Comparison of ENCODE assay signal across 25 cellular contexts in the genomic region with DNA sequence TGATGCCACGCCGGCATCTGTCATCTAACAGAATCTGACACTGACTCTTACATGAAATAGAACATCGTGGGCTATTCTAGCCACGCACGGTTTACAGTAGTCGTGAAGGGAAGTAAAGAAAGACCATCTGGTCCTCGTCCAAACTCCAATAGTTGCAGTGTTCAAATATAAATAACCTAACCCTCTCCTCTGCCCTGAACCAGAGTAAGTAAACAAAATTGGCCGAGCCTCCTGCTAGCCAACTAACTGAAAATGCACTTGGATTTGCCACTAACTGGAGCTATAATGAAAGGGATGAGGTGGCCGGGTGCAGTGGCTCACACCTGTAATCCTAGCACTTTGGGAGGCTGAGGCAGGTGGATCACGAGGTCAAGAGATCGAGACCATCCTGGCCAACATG. TPM values are rescaled to one million over a fixed set of nuclear protein-coding genes. Genes with fewer than 3 reads are reported as not detected.
DNase-seq lines count a peak whose midpoint lies in the region; TF ChIP-seq lines count a peak whose summit lies in the region.
"Had no signal": no experiment of that assay in that cellular context is flagged by ENCODE, and none has a peak within 500 bp of the region (broad histone marks: within the 10 kb centered on the region; RNA-seq: fewer than 3 reads in every experiment).

No MANE protein-coding gene starts in this region.

- H3K4me1 ChIP-seq in CD8-positive, alpha-beta memory T cell (ENCODE audit: insufficient read depth, low read length), result peaks cover 21% of the 10 kb centered on the region
- no peaks in the 10 kb centered on the region for H3K4me1 ChIP-seq in mesenchymal stem cell (ENCODE audit: control insufficient read depth, insufficient read depth, low read depth, low read length)
- H3K4me1 ChIP-seq in endodermal cell (ENCODE audit: control insufficient read depth, insufficient read depth, low read length), result no peaks in the 10 kb centered on the region
- H3K4me1 ChIP-seq: adrenal gland had no signal

- peaks cover 81% of the 10 kb centered on the region for H3K36me3 ChIP-seq in CD8-positive, alpha-beta memory T cell (ENCODE audit: insufficient read depth, low read length)
- H3K36me3 ChIP-seq in mesenchymal stem cell (ENCODE audit: control insufficient read depth in 1 of 2, insufficient read depth in 2 of 2, low read depth in 1 of 2, low read length in 2 of 2) (peaks cover 39 to 86% of the 10 kb centered on the region in 2 experiments), endodermal cell (ENCODE audit: control insufficient read depth, insufficient read depth, low read length) (peaks cover 90% of the 10 kb centered on the region)

- no peak overlapping the region for H3K4me3 ChIP-seq in CD8-positive, alpha-beta memory T cell (ENCODE audit: low read length)
- H3K4me3 ChIP-seq in mesenchymal stem cell (ENCODE audit: insufficient read depth in 1 of 2, low read depth in 1 of 2, low read length in 2 of 2) (no peak overlapping the region), endodermal cell (ENCODE audit: low read length) (no peak overlapping the region)
- H3K4me3 ChIP-seq: adrenal gland, thoracic aorta had no signal

- no peaks in the 10 kb centered on the region for H3K9me3 Mint-ChIP-seq in activated naive CD4-positive, alpha-beta T cell treated with anti-CD3 and anti-CD28 coated beads, Interleukin-2, amount 10 ng/mL, durations not matched to agents 7 days and 5 days
- no peaks in the 10 kb centered on the region for H3K9me3 Mint-ChIP-seq in CD8-positive, alpha-beta memory T cell
- H3K9me3 Mint-ChIP-seq in activated CD4-positive, alpha-beta memory T cell treated with anti-CD3 and anti-CD28 coated beads, Interleukin-2, amount 10 ng/mL, durations not matched to agents 7 days and 5 days, result no peaks in the 10 kb centered on the region
- H3K9me3 Mint-ChIP-seq in endodermal cell, result no peaks in the 10 kb centered on the region
- H3K9me3 Mint-ChIP-seq: CD14-positive monocyte; memory B cell; stimulated activated naive CD8-positive, alpha-beta T cell treated with anti-CD3 and anti-CD28 coated beads, Interleukin-15, Interleukin-2, amounts not matched to agents 100 ng/mL and 50 ng/mL, for 24 hours had no signal

- H3K9ac ChIP-seq in mesenchymal stem cell (ENCODE audit: low read length), result no peak overlapping the region
- no peak overlapping the region for H3K9ac ChIP-seq in endodermal cell (ENCODE audit: extremely low read depth, low read length, poor library complexity, severe bottlenecking)

- no peak overlapping the region for H3K14ac ChIP-seq in mesenchymal stem cell (ENCODE audit: low read length in 2 of 2)

- CTCF ChIA-PET in activated naive CD4-positive, alpha-beta T cell treated with anti-CD3 and anti-CD28 coated beads, Interleukin-2, amount 10 ng/mL, durations not matched to agents 7 days and 5 days (lab: Charles Lee), result interaction anchor here (1.5 to 9.0 kb wide), 2 partner anchors 11 to 48 kb away, joined by 4 to 53 read pairs; no protein-coding TSS in a partner anchor
- CTCF ChIA-PET in CD8-positive, alpha-beta memory T cell (lab: Charles Lee), result interaction anchor here (2.6 to 3.5 kb wide), 2 partner anchors 10 to 49 kb away, joined by 9 to 11 read pairs; no protein-coding TSS in a partner anchor
- CTCF ChIA-PET in activated CD4-positive, alpha-beta memory T cell treated with anti-CD3 and anti-CD28 coated beads, Interleukin-2, amount 10 ng/mL, durations not matched to agents 7 days and 5 days (lab: Charles Lee), result interaction anchor here (1.3 to 2.6 kb wide), 5 partner anchors 10 to 179 kb away, joined by 3 to 17 read pairs (median 6); no protein-coding TSS in a partner anchor

- H3K9me3 ChIP-seq in CD8-positive, alpha-beta memory T cell (ENCODE audit: low read length), result no peaks in the 10 kb centered on the region
- H3K9me3 ChIP-seq in mesenchymal stem cell (ENCODE audit: control insufficient read depth, low read length), result no peaks in the 10 kb centered on the region
- no peaks in the 10 kb centered on the region for H3K9me3 ChIP-seq in endodermal cell (ENCODE audit: control insufficient read depth, low read length)
- H3K9me3 ChIP-seq: adrenal gland, thoracic aorta had no signal

- peaks cover 87% of the 10 kb centered on the region for H3K36me3 Mint-ChIP-seq in activated naive CD4-positive, alpha-beta T cell treated with anti-CD3 and anti-CD28 coated beads, Interleukin-2, amount 10 ng/mL, durations not matched to agents 7 days and 5 days
- peaks cover 24 to 91% (median 48%) of the 10 kb centered on the region in 3 donors for H3K36me3 Mint-ChIP-seq in CD8-positive, alpha-beta memory T cell
- H3K36me3 Mint-ChIP-seq in activated CD4-positive, alpha-beta memory T cell treated with anti-CD3 and anti-CD28 coated beads, Interleukin-2, amount 10 ng/mL, durations not matched to agents 7 days and 5 days (ENCODE audit: low read depth), result peaks cover 93% of the 10 kb centered on the region
- peaks cover 82% of the 10 kb centered on the region for H3K36me3 Mint-ChIP-seq in endodermal cell (ENCODE audit: low read depth)

- no peak overlapping the region for H3K27ac ChIP-seq in CD8-positive, alpha-beta memory T cell (ENCODE audit: low read depth, low read length)
- H3K27ac ChIP-seq in mesenchymal stem cell (ENCODE audit: low read length, poor library complexity, severe bottlenecking) (no peak overlapping the region), endodermal cell (ENCODE audit: low read depth, low read length) (no peak overlapping the region)
- H3K27ac ChIP-seq: adrenal gland, thoracic aorta had no signal

- no peak overlapping the region for H3K18ac ChIP-seq in mesenchymal stem cell (ENCODE audit: low read depth in 1 of 2, low read length in 2 of 2)

- H3K4ac ChIP-seq in mesenchymal stem cell (ENCODE audit: low read depth in 1 of 2, low read length in 2 of 2), result no peak overlapping the region

- no peak overlapping the region for H2BK5ac ChIP-seq in mesenchymal stem cell (ENCODE audit: low read depth, low read length, poor library complexity, severe bottlenecking)

- H2AK5ac ChIP-seq in mesenchymal stem cell (ENCODE audit: low read length, severe bottlenecking), result no peak overlapping the region

- H3K27ac Mint-ChIP-seq in activated naive CD4-positive, alpha-beta T cell treated with anti-CD3 and anti-CD28 coated beads, Interleukin-2, amount 10 ng/mL, durations not matched to agents 7 days and 5 days, result peak overlapping the region; percentile 63
- H3K27ac Mint-ChIP-seq in CD8-positive, alpha-beta memory T cell, result peak overlapping the region in 6 of 8 donors; percentile 17 to 90 (median 58)
- H3K27ac Mint-ChIP-seq in activated CD4-positive, alpha-beta memory T cell treated with anti-CD3 and anti-CD28 coated beads, Interleukin-2, amount 10 ng/mL, durations not matched to agents 7 days and 5 days, result peak overlapping the region; percentile 2
- no peak overlapping the region for H3K27ac Mint-ChIP-seq in endodermal cell

- H4K91ac ChIP-seq in mesenchymal stem cell (ENCODE audit: low read length), result no peak overlapping the region

- POLR2A ChIA-PET in CD8-positive, alpha-beta memory T cell (lab: Charles Lee), result interaction anchor here (2.1 kb wide), 1 partner anchor 9 kb away, joined by 5 read pairs; no protein-coding TSS in a partner anchor
- POLR2A ChIA-PET in activated CD4-positive, alpha-beta memory T cell treated with anti-CD3 and anti-CD28 coated beads, Interleukin-2, amount 10 ng/mL, durations not matched to agents 7 days and 5 days (lab: Charles Lee), result interaction anchor here (0.7 to 14.5 kb wide), 8 partner anchors 10 to 295 kb away, joined by 3 to 171 read pairs (median 4); partner anchors contain the start of gene LUC7L2

- H2BK12ac ChIP-seq in mesenchymal stem cell (ENCODE audit: low read length in 2 of 2), result no peak overlapping the region

- H3K4me1 Mint-ChIP-seq in activated naive CD4-positive, alpha-beta T cell treated with anti-CD3 and anti-CD28 coated beads, Interleukin-2, amount 10 ng/mL, durations not matched to agents 7 days and 5 days, result peaks cover 71% of the 10 kb centered on the region
- H3K4me1 Mint-ChIP-seq in CD8-positive, alpha-beta memory T cell, result peaks cover 51 to 88% (median 74%) of the 10 kb centered on the region in 3 donors
- H3K4me1 Mint-ChIP-seq in activated CD4-positive, alpha-beta memory T cell treated with anti-CD3 and anti-CD28 coated beads, Interleukin-2, amount 10 ng/mL, durations not matched to agents 7 days and 5 days, result peaks cover 80% of the 10 kb centered on the region
- no peaks in the 10 kb centered on the region for H3K4me1 Mint-ChIP-seq in endodermal cell

- H3K23ac ChIP-seq in mesenchymal stem cell (ENCODE audit: low read length in 2 of 2), result no peak overlapping the region

- TF ChIP-seq CTCF in endodermal cell (conservative IDR thresholded peaks at IDR 0.05), result no peak

- H3K27me3 ChIP-seq in CD8-positive, alpha-beta memory T cell (ENCODE audit: insufficient read depth, low read length, poor library complexity, severe bottlenecking), result no peaks in the 10 kb centered on the region
- no peaks in the 10 kb centered on the region for H3K27me3 ChIP-seq in mesenchymal stem cell (ENCODE audit: control insufficient read depth in 1 of 2, insufficient read depth in 1 of 2, low read length in 2 of 2)
- H3K27me3 ChIP-seq in endodermal cell (ENCODE audit: control insufficient read depth, insufficient read depth, low read length, poor library complexity, severe bottlenecking), result no peaks in the 10 kb centered on the region
- H3K27me3 ChIP-seq: adrenal gland had no signal

- H3K27me3 Mint-ChIP-seq in activated naive CD4-positive, alpha-beta T cell treated with anti-CD3 and anti-CD28 coated beads, Interleukin-2, amount 10 ng/mL, durations not matched to agents 7 days and 5 days, result no peaks in the 10 kb centered on the region
- peaks cover 0 to 3% of the 10 kb centered on the region in 2 donors for H3K27me3 Mint-ChIP-seq in CD8-positive, alpha-beta memory T cell
- H3K27me3 Mint-ChIP-seq in activated CD4-positive, alpha-beta memory T cell treated with anti-CD3 and anti-CD28 coated beads, Interleukin-2, amount 10 ng/mL, durations not matched to agents 7 days and 5 days, result no peaks in the 10 kb centered on the region
- no peaks in the 10 kb centered on the region for H3K27me3 Mint-ChIP-seq in endodermal cell (ENCODE audit: insufficient read depth)
- H3K27me3 Mint-ChIP-seq: memory B cell; stimulated activated naive CD8-positive, alpha-beta T cell treated with anti-CD3 and anti-CD28 coated beads, Interleukin-15, Interleukin-2, amounts not matched to agents 100 ng/mL and 50 ng/mL, for 24 hours had no signal

- no peak overlapping the region for H2BK15ac ChIP-seq in mesenchymal stem cell (ENCODE audit: low read depth, poor library complexity, severe bottlenecking)

- no peak overlapping the region for H3K4me2 ChIP-seq in mesenchymal stem cell (ENCODE audit: low read length, poor library complexity, severe bottlenecking)

- no peak overlapping the region for H4K8ac ChIP-seq in mesenchymal stem cell (ENCODE audit: low read length)

- H2AFZ ChIP-seq in mesenchymal stem cell (ENCODE audit: low read depth, low read length), result no peak overlapping the region

- H3K4me3 Mint-ChIP-seq in activated naive CD4-positive, alpha-beta T cell treated with anti-CD3 and anti-CD28 coated beads, Interleukin-2, amount 10 ng/mL, durations not matched to agents 7 days and 5 days, result no peak overlapping the region
- no peak overlapping the region for H3K4me3 Mint-ChIP-seq in CD8-positive, alpha-beta memory T cell
- H3K4me3 Mint-ChIP-seq in activated CD4-positive, alpha-beta memory T cell treated with anti-CD3 and anti-CD28 coated beads, Interleukin-2, amount 10 ng/mL, durations not matched to agents 7 days and 5 days, result no peak overlapping the region
- no peak overlapping the region for H3K4me3 Mint-ChIP-seq in endodermal cell
- H3K4me3 Mint-ChIP-seq: CD14-positive monocyte; memory B cell; stimulated activated naive CD8-positive, alpha-beta T cell treated with anti-CD3 and anti-CD28 coated beads, Interleukin-15, Interleukin-2, amounts not matched to agents 100 ng/mL and 50 ng/mL, for 24 hours had no signal

- peaks cover 10% of the 10 kb centered on the region for H3K79me1 ChIP-seq in mesenchymal stem cell (replicated peaks; ENCODE audit: low read length, poor library complexity, severe bottlenecking)

- 65% methylated on average over 10 of the region's 11 CpGs for WGBS in mesenchymal stem cell
- 94 to 96% methylated on average over 10 to 11 of the region's 11 CpGs for WGBS in endodermal cell (ENCODE audit: insufficient coverage in 1 of 2, insufficient read length in 1 of 2), 2 experiments

- no peak overlapping the region for H2BK120ac ChIP-seq in mesenchymal stem cell (ENCODE audit: low read depth, low read length)

- no peak for DNase-seq in activated naive CD4-positive, alpha-beta T cell treated with anti-CD3 and anti-CD28 coated beads, Interleukin-2, amount 10 ng/mL, durations not matched to agents 7 days and 5 days
- DNase-seq in activated naive CD4-positive, alpha-beta T cell treated with Interleukin-2 at 50 U/mL for 16 hours, result no peak
- DNase-seq in CD8-positive, alpha-beta memory T cell, result no peak
- DNase-seq in activated CD4-positive, alpha-beta memory T cell treated with anti-CD3 and anti-CD28 coated beads, Interleukin-2, amount 10 ng/mL, durations not matched to agents 7 days and 5 days, result no peak
- DNase-seq in mesenchymal stem cell (peak; percentile 36), endodermal cell (no peak), AML-193 (lab: John Stamatoyannopoulos, UW) (no peak), AG08396 (ENCODE audit: low spot score) (no peak)
- DNase-seq: adrenal gland; central memory CD4-positive, alpha-beta T cell; dermis blood vessel endothelial cell; glutamatergic neuron; GOT3; KG1; left colon; NCI-H1092 treated with DMSO at 0.1 percent for 48 hours; NCI-H187; NCI-H2171; posterior cingulate gyrus; right cardiac atrium; stimulated activated CD4-positive, alpha-beta T cell treated with anti-CD3 and anti-CD28 coated beads, Interleukin-1b, Interleukin-23, amount 100 ng/mL, for 48 hours had no signal

RNA-seq across cellular contexts. Expression of gene ZC3HAV1L, which starts 29.5 kb away (rescaled TPM):
- 10 to 100 TPM; 12.6 to 13.6 TPM for total RNA-seq in CD8-positive, alpha-beta memory T cell
- polyA plus RNA-seq in CD8-positive, alpha-beta memory T cell, result 1.1 TPM
- 10 to 100 TPM; 16.7 to 17.8 TPM for total RNA-seq in activated CD4-positive, alpha-beta memory T cell treated with anti-CD3 and anti-CD28 coated beads, Interleukin-2, amount 10 ng/mL, durations not matched to agents 7 days and 5 days
- 11.3 TPM for polyA plus RNA-seq in mesenchymal stem cell (2013, experiment 1 of 2)
- polyA plus RNA-seq in mesenchymal stem cell (2013, experiment 2 of 2), result 11.3 TPM
- 10 to 100 TPM in 1 of 2 donors, 1 to 10 TPM in 1; 9.7 to 10.9 TPM for total RNA-seq in endodermal cell
- 8.2 TPM for polyA plus RNA-seq in endodermal cell (2013, experiment 1 of 2)
- 8.4 TPM for polyA plus RNA-seq in endodermal cell (2013, experiment 2 of 2)

RNA-seq across cellular contexts. Expression of gene ZC3HAV1, which starts 44.2 kb away (rescaled TPM):
- total RNA-seq in CD8-positive, alpha-beta memory T cell, result 10 to 100 TPM; 89.9 to 92.8 TPM
- 153 TPM for polyA plus RNA-seq in CD8-positive, alpha-beta memory T cell
- 100 to 1,000 TPM; 129 to 133 TPM for total RNA-seq in activated CD4-positive, alpha-beta memory T cell treated with anti-CD3 and anti-CD28 coated beads, Interleukin-2, amount 10 ng/mL, durations not matched to agents 7 days and 5 days
- polyA plus RNA-seq in mesenchymal stem cell (2013, experiment 1 of 2), result 26.4 TPM
- polyA plus RNA-seq in mesenchymal stem cell (2013, experiment 2 of 2), result 25.0 TPM
- 10 to 100 TPM; 67.6 to 76.0 TPM for total RNA-seq in endodermal cell
- 11.4 TPM for polyA plus RNA-seq in endodermal cell (2013, experiment 1 of 2)
- polyA plus RNA-seq in endodermal cell (2013, experiment 2 of 2), result 13.9 TPM
